8 cellular contexts compared by ENCODE assay signal in genomic region chr4:89308161-89308500, GRCh38. TPM values are rescaled to one million over a fixed set of nuclear protein-coding genes. Genes with fewer than 3 reads are reported as not detected.
DNase-seq lines count a peak whose midpoint lies in the region; ATAC-seq and TF ChIP-seq lines count a peak whose summit lies in the region.

No MANE protein-coding gene starts in this region.

- H3K9me3 ChIP-seq in Caco-2 (no peaks in the 10 kb centered on the region), MM.1S (replicated peaks; ENCODE audit: insufficient read depth, low read length) (no peaks in the 10 kb centered on the region), neural cell (ENCODE audit: low read length) (no peaks in the 10 kb centered on the region)

- H3K9ac ChIP-seq in MM.1S (ENCODE audit: low read length) (peak overlapping the region; percentile 96), neural cell (ENCODE audit: low read length) (peak overlapping the region; percentile 69)

- no peak for TF ChIP-seq EP300 in neural cell (conservative IDR thresholded peaks at IDR 0.05; ENCODE audit: poor library complexity, severe bottlenecking)

- H3K79me2 ChIP-seq in MM.1S (ENCODE audit: low read length) (peaks cover 79% of the 10 kb centered on the region), neural cell (replicated peaks; ENCODE audit: insufficient read depth, low read length) (peaks cover 4% of the 10 kb centered on the region)

- no peak for TF ChIP-seq CTCF in Caco-2 (IDR thresholded peaks at IDR 0.05; ENCODE audit: insufficient read depth in 1 of 2, low read depth in 1 of 2, low read length in 1 of 2, severe bottlenecking in 1 of 2, unreplicated experiment in 1 of 2)
- no peak for TF ChIP-seq CTCF in MM.1S (IDR thresholded peaks at IDR 0.05; ENCODE audit: low read length)
- TF ChIP-seq CTCF in neural cell (IDR thresholded peaks at IDR 0.05; ENCODE audit: poor library complexity, severe bottlenecking), result no peak

- peak overlapping the region; percentile 95 for H3K4me2 ChIP-seq in MM.1S (ENCODE audit: low read depth, low read length)
- peak overlapping the region; percentile 46 for H3K4me2 ChIP-seq in neural cell (ENCODE audit: low read length)

- H4K20me1 ChIP-seq in MM.1S (ENCODE audit: insufficient read depth, low read length) (no peaks in the 10 kb centered on the region), neural cell (ENCODE audit: insufficient read depth) (no peaks in the 10 kb centered on the region)

- H3F3A ChIP-seq in MM.1S (ENCODE audit: insufficient read depth, low read length) (peaks cover 27% of the 10 kb centered on the region), neural cell (ENCODE audit: insufficient read depth, low read length, poor library complexity, severe bottlenecking) (no peaks in the 10 kb centered on the region)

- BruUV-seq in Caco-2 (replicated peaks; lab: Mats Ljungman, UMichigan), result no TSS peak

- H3K9me3 Mint-ChIP-seq in Caco-2 (ENCODE audit: unreplicated experiment), result no peaks in the 10 kb centered on the region
- no peaks in the 10 kb centered on the region for H3K9me3 Mint-ChIP-seq in effector memory CD8-positive, alpha-beta T cell

- H3K27me3 ChIP-seq in Caco-2 (replicated peaks; ENCODE audit: control insufficient read depth, insufficient read depth, low read length), result no peaks in the 10 kb centered on the region; the same call in 1 of the 2 replicates
- no peaks in the 10 kb centered on the region for H3K27me3 ChIP-seq in MM.1S (replicated peaks; ENCODE audit: insufficient read depth, low read length)
- H3K27me3 ChIP-seq in neural cell (ENCODE audit: insufficient read depth, low read depth, low read length), result no peaks in the 10 kb centered on the region

- H3K36me3 ChIP-seq in Caco-2 (ENCODE audit: control insufficient read depth, insufficient read depth, low read length) (no peaks in the 10 kb centered on the region), MM.1S (replicated peaks; ENCODE audit: insufficient read depth, low read length) (peaks cover 10% of the 10 kb centered on the region; the same call in 1 of the 2 replicates), neural cell (ENCODE audit: insufficient read depth, low read length) (no peaks in the 10 kb centered on the region)

- no peaks in the 10 kb centered on the region for H3K36me3 Mint-ChIP-seq in Caco-2 (ENCODE audit: insufficient read depth, unreplicated experiment)
- H3K36me3 Mint-ChIP-seq in effector memory CD8-positive, alpha-beta T cell (ENCODE audit: insufficient read depth), result peaks cover 32% of the 10 kb centered on the region

- H2AFZ ChIP-seq in MM.1S (ENCODE audit: low read length), result peak overlapping the region; percentile 6; the same call in 1 of the 2 replicates
- peak overlapping the region; percentile 52 for H2AFZ ChIP-seq in neural cell (ENCODE audit: low read depth, low read length)

- POLR2A ChIA-PET in Caco-2 (lab: Charles Lee), result no interaction called here

- peaks cover 7% of the 10 kb centered on the region for H3K4me1 Mint-ChIP-seq in Caco-2 (ENCODE audit: low read depth, unreplicated experiment)
- peaks cover 32 to 43% of the 10 kb centered on the region in 2 donors for H3K4me1 Mint-ChIP-seq in effector memory CD8-positive, alpha-beta T cell (ENCODE audit: low read depth in 2 of 2)

- no peak for TF ChIP-seq RAD21 in neural cell (conservative IDR thresholded peaks at IDR 0.05)

- H3K4me1 ChIP-seq in Caco-2, result no peaks in the 10 kb centered on the region
- H3K4me1 ChIP-seq in MM.1S (ENCODE audit: low read length), result peaks cover 10% of the 10 kb centered on the region

- ATAC-seq in effector memory CD8-positive, alpha-beta T cell (replicated peaks), result peak; percentile 22
- ATAC-seq in HG03442 (IDR thresholded peaks at IDR 0.05; ENCODE audit: unreplicated experiment), result no peak
- no peak for ATAC-seq in GM18519 (IDR thresholded peaks at IDR 0.05; ENCODE audit: low FRiP score, unreplicated experiment)

- H3K4me3 ChIP-seq in Caco-2 (ENCODE audit: low read depth, low read length) (peak overlapping the region; percentile 50), MM.1S (ENCODE audit: low read length) (peak overlapping the region; percentile 77), neural cell (ENCODE audit: low read length) (peak overlapping the region; percentile 91)

- peaks cover 19% of the 10 kb centered on the region for H3K27me3 Mint-ChIP-seq in Caco-2 (ENCODE audit: insufficient read depth, unreplicated experiment)
- no peaks in the 10 kb centered on the region for H3K27me3 Mint-ChIP-seq in effector memory CD8-positive, alpha-beta T cell

- intact Hi-C loops in Caco-2 (cut with micrococcal nuclease; ENCODE audit: unreplicated experiment), result no loop called here

- H3K9me2 ChIP-seq in MM.1S (replicated peaks; ENCODE audit: insufficient read depth, low read length), result no peaks in the 10 kb centered on the region
- no peaks in the 10 kb centered on the region for H3K9me2 ChIP-seq in neural cell (ENCODE audit: insufficient read depth, low read length)

- CTCF ChIA-PET in Caco-2 (lab: Charles Lee), result no interaction called here

- H3K27ac Mint-ChIP-seq in Caco-2 (ENCODE audit: unreplicated experiment), result no peak overlapping the region
- H3K27ac Mint-ChIP-seq in effector memory CD8-positive, alpha-beta T cell, result peak overlapping the region; percentile 84 to 98

- DNase-seq in Caco-2 (no peak), MM.1S (peak; percentile 61), SW480 (ENCODE audit: low spot score) (no peak), inferior parietal cortex (ENCODE audit: extremely low spot score) (no peak)
- no peak for DNase-seq in effector memory CD8-positive, alpha-beta T cell

- H3K27ac ChIP-seq in MM.1S (ENCODE audit: low read length) (peak overlapping the region; percentile 100; the same call in 1 of the 2 replicates), neural cell (ENCODE audit: low read length) (no peak overlapping the region)

- peak overlapping the region; percentile 60 for H3K4me3 Mint-ChIP-seq in Caco-2 (ENCODE audit: unreplicated experiment)
- peak overlapping the region; percentile 85 to 91 for H3K4me3 Mint-ChIP-seq in effector memory CD8-positive, alpha-beta T cell

TF ChIP-seq in neural cell, 6 proteins besides CTCF, POLR2A, EP300 and RAD21:
- TF ChIP-seq, protein P1, sequence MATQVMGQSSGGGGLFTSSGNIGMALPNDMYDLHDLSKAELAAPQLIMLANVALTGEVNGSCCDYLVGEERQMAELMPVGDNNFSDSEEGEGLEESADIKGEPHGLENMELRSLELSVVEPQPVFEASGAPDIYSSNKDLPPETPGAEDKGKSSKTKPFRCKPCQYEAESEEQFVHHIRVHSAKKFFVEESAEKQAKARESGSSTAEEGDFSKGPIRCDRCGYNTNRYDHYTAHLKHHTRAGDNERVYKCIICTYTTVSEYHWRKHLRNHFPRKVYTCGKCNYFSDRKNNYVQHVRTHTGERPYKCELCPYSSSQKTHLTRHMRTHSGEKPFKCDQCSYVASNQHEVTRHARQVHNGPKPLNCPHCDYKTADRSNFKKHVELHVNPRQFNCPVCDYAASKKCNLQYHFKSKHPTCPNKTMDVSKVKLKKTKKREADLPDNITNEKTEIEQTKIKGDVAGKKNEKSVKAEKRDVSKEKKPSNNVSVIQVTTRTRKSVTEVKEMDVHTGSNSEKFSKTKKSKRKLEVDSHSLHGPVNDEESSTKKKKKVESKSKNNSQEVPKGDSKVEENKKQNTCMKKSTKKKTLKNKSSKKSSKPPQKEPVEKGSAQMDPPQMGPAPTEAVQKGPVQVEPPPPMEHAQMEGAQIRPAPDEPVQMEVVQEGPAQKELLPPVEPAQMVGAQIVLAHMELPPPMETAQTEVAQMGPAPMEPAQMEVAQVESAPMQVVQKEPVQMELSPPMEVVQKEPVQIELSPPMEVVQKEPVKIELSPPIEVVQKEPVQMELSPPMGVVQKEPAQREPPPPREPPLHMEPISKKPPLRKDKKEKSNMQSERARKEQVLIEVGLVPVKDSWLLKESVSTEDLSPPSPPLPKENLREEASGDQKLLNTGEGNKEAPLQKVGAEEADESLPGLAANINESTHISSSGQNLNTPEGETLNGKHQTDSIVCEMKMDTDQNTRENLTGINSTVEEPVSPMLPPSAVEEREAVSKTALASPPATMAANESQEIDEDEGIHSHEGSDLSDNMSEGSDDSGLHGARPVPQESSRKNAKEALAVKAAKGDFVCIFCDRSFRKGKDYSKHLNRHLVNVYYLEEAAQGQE (IDR thresholded peaks at IDR 0.05; ENCODE audit: borderline replicate concordance), result no peak
- TF ChIP-seq SMC3 (conservative IDR thresholded peaks at IDR 0.05; ENCODE audit: poor library complexity) (no peak), MXI1 (conservative IDR thresholded peaks at IDR 0.05; ENCODE audit: poor library complexity, severe bottlenecking) (no peak), POLR2AphosphoS5 (IDR thresholded peaks at IDR 0.05) (no peak), TAF1 (IDR thresholded peaks at IDR 0.05; ENCODE audit: low read depth) (no peak), EZH2 (IDR thresholded peaks at IDR 0.05; ENCODE audit: borderline replicate concordance, insufficient read depth, low read length, poor library complexity, severe bottlenecking) (no peak)

RNA-seq across cellular contexts. Expression of gene GPRIN3, which starts 0.5 kb away (rescaled TPM):
- 0.02 and 0.05 TPM in 2 replicates for total RNA-seq in Caco-2 (2022)
- polyA plus RNA-seq in neural cell, result 7.0 and 7.2 TPM in 2 replicates
- 37.7 and 47.1 TPM in 2 replicates for polyA minus RNA-seq in neural cell
